Comparison of ENCODE assay signal across 12 cellular contexts in the genomic region with DNA sequence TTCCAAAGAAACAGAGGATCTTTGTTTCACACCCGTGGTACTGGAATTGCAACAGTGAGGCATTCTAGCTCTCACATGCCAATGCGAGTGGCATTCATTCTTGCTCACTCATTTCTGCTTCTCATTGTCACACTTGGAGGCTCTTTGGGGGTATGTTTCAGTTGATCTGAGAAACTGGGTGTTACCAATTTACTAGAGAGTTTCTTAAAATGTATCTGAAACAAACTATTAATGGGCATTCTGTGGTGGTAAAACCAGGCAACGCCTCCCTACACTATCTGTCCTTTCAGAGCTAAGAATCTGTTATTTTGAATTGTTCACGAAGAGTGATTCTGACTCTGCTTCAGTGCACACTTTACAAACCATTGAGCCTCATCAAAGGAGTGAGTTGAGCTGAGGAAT.
DNase-seq lines count a peak whose midpoint lies in the region; ATAC-seq, FAIRE-seq and TF ChIP-seq lines count a peak whose summit lies in the region.
"Had no signal": no experiment of that assay in that cellular context is flagged by ENCODE, and none has a peak within 500 bp of the region (broad histone marks: within the 10 kb centered on the region; RNA-seq: fewer than 3 reads in every experiment).

No MANE protein-coding gene starts in this region.

- H3K36me3 ChIP-seq in left lung = peaks cover 0 to 9% of the 10 kb centered on the region in 2 donors

- no peak for TF ChIP-seq CTCF in left lung (IDR thresholded peaks at IDR 0.05)

- no peak overlapping the region for H3K4me3 ChIP-seq in left lung
- H3K4me3 ChIP-seq: right atrium auricular region had no signal

- H3K9me3 Mint-ChIP-seq in stimulated activated naive CD8-positive, alpha-beta T cell treated with anti-CD3 and anti-CD28 coated beads, Interleukin-15, Interleukin-2, amounts not matched to agents 100 ng/mL and 50 ng/mL, for 24 hours = peaks cover 2% of the 10 kb centered on the region

- H3K4me1 ChIP-seq in left lung = peaks cover 6 to 23% of the 10 kb centered on the region in 2 donors
- H3K4me1 ChIP-seq: right atrium auricular region had no signal

- no peak for FAIRE-seq in HTR-8/SVneo (lab: Jason Lieb, UNC)
- FAIRE-seq: endothelial cell of umbilical vein, H1 had no signal

- ATAC-seq in stimulated activated naive CD8-positive, alpha-beta T cell treated with anti-CD3 and anti-CD28 coated beads, Interleukin-15, Interleukin-2, amounts not matched to agents 100 U/mL and 50 U/mL, for 24 hours = no peak
- ATAC-seq in HG02642 (IDR thresholded peaks at IDR 0.05; ENCODE audit: poor library complexity, unreplicated experiment) (peak; percentile 49), HG03442 (IDR thresholded peaks at IDR 0.05; ENCODE audit: unreplicated experiment) (peak; percentile 62), left lung (no peak)

- intact Hi-C loops in left lung (cut with DNase I) = no loop called here

- H3K36me3 Mint-ChIP-seq in stimulated activated naive CD8-positive, alpha-beta T cell treated with anti-CD3 and anti-CD28 coated beads, Interleukin-15, Interleukin-2, amounts not matched to agents 100 ng/mL and 50 ng/mL, for 24 hours (ENCODE audit: low read depth) = peaks cover 85% of the 10 kb centered on the region

- H3K27ac Mint-ChIP-seq in stimulated activated naive CD8-positive, alpha-beta T cell treated with anti-CD3 and anti-CD28 coated beads, Interleukin-15, Interleukin-2, amounts not matched to agents 100 ng/mL and 50 ng/mL, for 24 hours = peak overlapping the region; percentile 21

- no peaks in the 10 kb centered on the region for H3K27me3 ChIP-seq in left lung
- H3K27me3 ChIP-seq: right atrium auricular region had no signal

- no peak overlapping the region for H3K4me3 Mint-ChIP-seq in stimulated activated naive CD8-positive, alpha-beta T cell treated with anti-CD3 and anti-CD28 coated beads, Interleukin-15, Interleukin-2, amounts not matched to agents 100 ng/mL and 50 ng/mL, for 24 hours

- H3K27ac ChIP-seq in left lung = no peak overlapping the region
- H3K27ac ChIP-seq: right atrium auricular region had no signal

- no peaks in the 10 kb centered on the region for H3K27me3 Mint-ChIP-seq in stimulated activated naive CD8-positive, alpha-beta T cell treated with anti-CD3 and anti-CD28 coated beads, Interleukin-15, Interleukin-2, amounts not matched to agents 100 ng/mL and 50 ng/mL, for 24 hours

- peaks cover 98% of the 10 kb centered on the region for H3K4me1 Mint-ChIP-seq in stimulated activated naive CD8-positive, alpha-beta T cell treated with anti-CD3 and anti-CD28 coated beads, Interleukin-15, Interleukin-2, amounts not matched to agents 100 ng/mL and 50 ng/mL, for 24 hours (ENCODE audit: low read depth)

- no peaks in the 10 kb centered on the region for H3K9me3 ChIP-seq in left lung
- H3K9me3 ChIP-seq: right atrium auricular region, SK-N-SH had no signal

- DNase-seq in stimulated activated naive CD8-positive, alpha-beta T cell treated with anti-CD3 and anti-CD28 coated beads, Interleukin-15, Interleukin-2, amounts not matched to agents 100 U/mL and 50 U/mL, for 24 hours = no peak
- no peak for DNase-seq in NCI-H510A (lab: John Stamatoyannopoulos, UW)
- no peak for DNase-seq in HTR-8/SVneo (ENCODE audit: insufficient read length, low spot score)
- DNase-seq in D341Med (ENCODE audit: low spot score) = no peak
- DNase-seq in left lung = no peak
- DNase-seq: SK-N-SH had no signal

Comparison
In these comparisons a context has a peak if more than half of its experiments do, and no peak if none do; other contexts are left out.
1. ATAC-seq: peak in HG02642 (single experiment) and HG03442 (single experiment); none in stimulated activated naive CD8-positive, alpha-beta T cell treated with anti-CD3 and anti-CD28 coated beads, Interleukin-15, Interleukin-2, amounts not matched to agents 100 U/mL and 50 U/mL, for 24 hours (single experiment) and left lung (single experiment).